11 cellular contexts compared by ENCODE assay signal in genomic region chr10:26555719-26556368, GRCh38.
DNase-seq lines count a peak whose midpoint lies in the region; ATAC-seq and TF ChIP-seq lines count a peak whose summit lies in the region.
"Had no signal": no experiment of that assay in that cellular context is flagged by ENCODE, and none has a peak within 500 bp of the region (broad histone marks: within the 10 kb centered on the region; RNA-seq: fewer than 3 reads in every experiment).

No MANE protein-coding gene starts in this region.

- H3K36me3 ChIP-seq in thyroid gland, result no peaks in the 10 kb centered on the region

- H3K4me3 ChIP-seq in thyroid gland (replicated peaks in 1 of 3), result no peak overlapping the region
- H3K4me3 ChIP-seq: BLaER1 had no signal

- peak overlapping the region; percentile 11 for H3K27ac Mint-ChIP-seq in T-helper 2 cell treated with Interferon-gamma antibody and Interleukin-4, amounts not matched to agents 5 μg/mL and 100 μg/mL, for 36 hours
- H3K27ac Mint-ChIP-seq: mesothelial cell of epicardium had no signal

- peaks cover 57% of the 10 kb centered on the region for H3K36me3 Mint-ChIP-seq in T-helper 2 cell treated with Interferon-gamma antibody and Interleukin-4, amounts not matched to agents 5 μg/mL and 100 μg/mL, for 36 hours (ENCODE audit: low read depth)
- H3K36me3 Mint-ChIP-seq: mesothelial cell of epicardium had no signal

- H3K9me3 ChIP-seq in thyroid gland, result no peaks in the 10 kb centered on the region
- H3K9me3 ChIP-seq: BLaER1 had no signal

- TF ChIP-seq CTCF in thyroid gland (IDR thresholded peaks at IDR 0.05), result no peak

- WGBS in thyroid gland, 2 donors, result 26 to 31% methylated on average over 8 of the region's 8 CpGs

- H3K4me1 Mint-ChIP-seq in T-helper 2 cell treated with Interferon-gamma antibody and Interleukin-4, amounts not matched to agents 5 μg/mL and 100 μg/mL, for 36 hours (ENCODE audit: low read depth), result no peaks in the 10 kb centered on the region
- H3K4me1 Mint-ChIP-seq: mesothelial cell of epicardium had no signal

- no peak for DNase-seq in T-helper 2 cell treated with Interferon-gamma antibody and Interleukin-4, amounts not matched to agents 5 μg/mL and 100 μg/mL, for 36 hours (ENCODE audit: low spot score)
- DNase-seq in T-helper 2 cell (no peak), astrocyte of the hippocampus (ENCODE audit: low read depth, low spot score) (peak; percentile 61), left lobe of liver (ENCODE audit: low spot score) (peak; percentile 83), thyroid gland (peak; percentile 57 to 62), HPDE6-E6E7 (ENCODE audit: extremely low spot score) (no peak)
- DNase-seq in stimulated activated CD4-positive, alpha-beta T cell treated with anti-CD3 and anti-CD28 coated beads, Interleukin-4, amount 100 ng/mL, for 4 hours, result no peak
- DNase-seq: NCI-H1048 had no signal

- H3K27ac ChIP-seq in thyroid gland, result no peak overlapping the region
- H3K27ac ChIP-seq: BLaER1 had no signal

- peak; percentile 84 for ATAC-seq in left lobe of liver
- ATAC-seq in HG02763 (IDR thresholded peaks at IDR 0.05; ENCODE audit: unreplicated experiment), result no peak

- intact Hi-C loops in thyroid gland (cut with DNase I), result no loop called here

- no peaks in the 10 kb centered on the region for H3K27me3 ChIP-seq in thyroid gland
- H3K27me3 ChIP-seq: BLaER1 had no signal

- H3K4me1 ChIP-seq in thyroid gland, result peaks cover 0 to 7% of the 10 kb centered on the region in 2 donors
- H3K4me1 ChIP-seq: BLaER1 had no signal

- TF ChIP-seq POLR2A in thyroid gland (IDR thresholded peaks at IDR 0.05), result no peak

- H3K27me3 Mint-ChIP-seq in T-helper 2 cell treated with Interferon-gamma antibody and Interleukin-4, amounts not matched to agents 5 μg/mL and 100 μg/mL, for 36 hours (ENCODE audit: low read depth), result no peaks in the 10 kb centered on the region

- peaks cover under 1% of the 10 kb centered on the region for H3K9me3 Mint-ChIP-seq in T-helper 2 cell treated with Interferon-gamma antibody and Interleukin-4, amounts not matched to agents 5 μg/mL and 100 μg/mL, for 36 hours

- H3K4me3 Mint-ChIP-seq in T-helper 2 cell treated with Interferon-gamma antibody and Interleukin-4, amounts not matched to agents 5 μg/mL and 100 μg/mL, for 36 hours, result no peak overlapping the region
- H3K4me3 Mint-ChIP-seq: mesothelial cell of epicardium had no signal

Comparison
In these comparisons a context has a peak if more than half of its experiments do, and no peak if none do; other contexts are left out.
1. DNase-seq: peak in astrocyte of the hippocampus (single experiment), left lobe of liver (single experiment) and thyroid gland (2 of 2); none in T-helper 2 cell treated with Interferon-gamma antibody and Interleukin-4, amounts not matched to agents 5 μg/mL and 100 μg/mL, for 36 hours (single experiment), T-helper 2 cell (0 of 5), stimulated activated CD4-positive, alpha-beta T cell treated with anti-CD3 and anti-CD28 coated beads, Interleukin-4, amount 100 ng/mL, for 4 hours (0 of 2) and HPDE6-E6E7 (single experiment).